ENCODE assay signal across 25 cellular contexts in genomic region chr1:42004860-42005259, GRCh38.
"Had no signal": no experiment of that assay in that cellular context is flagged by ENCODE, and none has a peak within 500 bp of the region (broad histone marks: within the 10 kb centered on the region; RNA-seq: fewer than 3 reads in every experiment).

No MANE protein-coding gene starts in this region.

- H3K27ac ChIP-seq: colonic mucosa, esophagus muscularis mucosa, foreskin keratinocyte, gastroesophageal sphincter, heart left ventricle, hepatocyte, left ventricle myocardium inferior, lower lobe of right lung had no signal

- H3K36me3 Mint-ChIP-seq: mesothelial cell of epicardium, naive B cell had no signal

- H3K79me2 ChIP-seq: hepatocyte had no signal

- FAIRE-seq: endometrium, endothelial cell of umbilical vein, frontal cortex, kidney had no signal

- DNase-seq: colonic mucosa; cortex of kidney; effector CD8-positive, alpha-beta T cell; effector memory CD8-positive, alpha-beta T cell; endodermal cell; foreskin keratinocyte; heart left ventricle; hypothalamus; immature natural killer cell; islet precursor cell; kidney; kidney glomerular epithelial cell; left ventricle myocardium inferior; lower lobe of right lung; mesenchymal stem cell; mucosa of descending colon; naive B cell had no signal

- H3K27me3 Mint-ChIP-seq: dendritic cell treated with granulocyte-macrophage colony-stimulating factor and Interleukin-4, amounts not matched to agents 40 ng/mL and 50 ng/mL, for 4 days; effector memory CD8-positive, alpha-beta T cell had no signal

- H3K4me1 Mint-ChIP-seq: endodermal cell, naive B cell had no signal

- H3K4me2 ChIP-seq: hepatocyte had no signal

- H3K27me3 ChIP-seq: colonic mucosa, esophagus muscularis mucosa, gastroesophageal sphincter, heart left ventricle, hepatocyte had no signal

- H3K9me3 Mint-ChIP-seq: dendritic cell treated with granulocyte-macrophage colony-stimulating factor and Interleukin-4, amounts not matched to agents 40 ng/mL and 50 ng/mL, for 4 days; effector memory CD8-positive, alpha-beta T cell; endodermal cell; immature natural killer cell; mesothelial cell of epicardium; naive B cell had no signal

- H3K4me3 Mint-ChIP-seq: dendritic cell treated with granulocyte-macrophage colony-stimulating factor and Interleukin-4, amounts not matched to agents 40 ng/mL and 50 ng/mL, for 4 days; effector memory CD8-positive, alpha-beta T cell; endodermal cell; immature natural killer cell; mesothelial cell of epicardium; naive B cell had no signal

- H3K27ac Mint-ChIP-seq: dendritic cell treated with granulocyte-macrophage colony-stimulating factor and Interleukin-4, amounts not matched to agents 40 ng/mL and 50 ng/mL, for 4 days; effector memory CD8-positive, alpha-beta T cell; endodermal cell; immature natural killer cell; mesothelial cell of epicardium had no signal

- ATAC-seq: effector memory CD8-positive, alpha-beta T cell; foreskin keratinocyte; gastroesophageal sphincter; heart left ventricle; lower lobe of right lung; mucosa of descending colon had no signal

- H3K4me1 ChIP-seq: colonic mucosa, esophagus muscularis mucosa, foreskin keratinocyte, gastroesophageal sphincter had no signal

- H3K9me3 ChIP-seq: colonic mucosa, esophagus muscularis mucosa, gastroesophageal sphincter, heart left ventricle, left ventricle myocardium inferior, lower lobe of right lung, mucosa of descending colon had no signal

- H3K4me3 ChIP-seq: colonic mucosa, esophagus muscularis mucosa, gastroesophageal sphincter, heart left ventricle, hepatocyte, left ventricle myocardium inferior, lower lobe of right lung, mucosa of descending colon had no signal

- H2AFZ ChIP-seq: hepatocyte had no signal

- H3K36me3 ChIP-seq: colonic mucosa, esophagus muscularis mucosa, gastroesophageal sphincter, heart left ventricle, left ventricle myocardium inferior, lower lobe of right lung had no signal
